ENCODE assay signal across 8 cellular contexts in genomic region chr6:42260972-42261371, GRCh38. TPM values are rescaled to one million over a fixed set of nuclear protein-coding genes. Genes with fewer than 3 reads are reported as not detected.
DNase-seq lines count a peak whose midpoint lies in the region; ATAC-seq and TF ChIP-seq lines count a peak whose summit lies in the region.

No MANE protein-coding gene starts in this region.

- peaks cover 5% of the 10 kb centered on the region for H3K4me1 Mint-ChIP-seq in activated CD4-positive, alpha-beta memory T cell treated with anti-CD3 and anti-CD28 coated beads, Interleukin-2, amount 10 ng/mL, durations not matched to agents 7 days and 5 days

- CTCF ChIA-PET in activated CD4-positive, alpha-beta memory T cell treated with anti-CD3 and anti-CD28 coated beads, Interleukin-2, amount 10 ng/mL, durations not matched to agents 7 days and 5 days (lab: Charles Lee), result interaction anchor here (0.8 to 7.3 kb wide), 10 partner anchors 13 to 303 kb away, joined by 3 to 78 read pairs (median 4); partner anchors contain the start of gene UBR2

- no peaks in the 10 kb centered on the region for H3K9me3 ChIP-seq in fibroblast of lung (ENCODE audit: control insufficient read depth, insufficient read depth, low read depth, low read length)
- no peaks in the 10 kb centered on the region for H3K9me3 ChIP-seq in prostate gland

- POLR2A ChIA-PET in activated CD4-positive, alpha-beta memory T cell treated with anti-CD3 and anti-CD28 coated beads, Interleukin-2, amount 10 ng/mL, durations not matched to agents 7 days and 5 days (lab: Charles Lee), result interaction anchor here (1.2 to 1.6 kb wide), 2 partner anchors 79 to 287 kb away, joined by 3 to 8 read pairs; no protein-coding TSS in a partner anchor

- no peak for DNase-seq in AG09309 (ENCODE audit: low read depth)
- no peak for DNase-seq in HFF-Myc (ENCODE audit: extremely low read depth, low read depth)
- DNase-seq in activated CD4-positive, alpha-beta memory T cell treated with anti-CD3 and anti-CD28 coated beads, Interleukin-2, amount 10 ng/mL, durations not matched to agents 7 days and 5 days, result peak; percentile 33
- DNase-seq in fibroblast of lung (ENCODE audit: low read depth in 2 of 2), result peak in 1 of 2 donors; percentile 19
- DNase-seq in prostate gland (ENCODE audit: low spot score), result no peak
- no peak for DNase-seq in cerebellar nuclear complex (lab: John Stamatoyannopoulos, UW)

- H3K4me3 Mint-ChIP-seq in activated CD4-positive, alpha-beta memory T cell treated with anti-CD3 and anti-CD28 coated beads, Interleukin-2, amount 10 ng/mL, durations not matched to agents 7 days and 5 days, result no peak overlapping the region

- no peak overlapping the region for H3K9ac ChIP-seq in fibroblast of lung (ENCODE audit: insufficient read depth, low read length)

- no peak overlapping the region for H3K4me3 ChIP-seq in AG09309 (ENCODE audit: control insufficient read depth, low read depth, low read length)
- no peak overlapping the region for H3K4me3 ChIP-seq in HFF-Myc (replicated peaks; ENCODE audit: low read depth, low read length)
- H3K4me3 ChIP-seq in fibroblast of lung (replicated peaks in 1 of 4; ENCODE audit: control extremely low read depth in 1 of 4, insufficient read depth in 1 of 4, low read depth in 3 of 4, low read length in 4 of 4), result no peak overlapping the region
- no peak overlapping the region for H3K4me3 ChIP-seq in prostate gland

- H3K27ac Mint-ChIP-seq in activated CD4-positive, alpha-beta memory T cell treated with anti-CD3 and anti-CD28 coated beads, Interleukin-2, amount 10 ng/mL, durations not matched to agents 7 days and 5 days, result no peak overlapping the region

- TF ChIP-seq CTCF in AG09309 (IDR thresholded peaks at IDR 0.05; ENCODE audit: control insufficient read depth, insufficient read depth, low read depth, low read length, missing control alignments), result peak; percentile 44
- peak; percentile 45 for TF ChIP-seq CTCF in HFF-Myc (IDR thresholded peaks at IDR 0.05; ENCODE audit: low read depth, low read length, missing control alignments)
- peak; percentile 33 to 43 for TF ChIP-seq CTCF in fibroblast of lung (conservative IDR thresholded peaks at IDR 0.05 in 1 of 2, IDR thresholded peaks at IDR 0.05 in 1 of 2; ENCODE audit: low read depth in 1 of 2, low read length in 2 of 2)
- TF ChIP-seq CTCF in prostate gland (IDR thresholded peaks at IDR 0.05), result peak; percentile 39 to 64 (median 48)

- H3K27me3 Mint-ChIP-seq in activated CD4-positive, alpha-beta memory T cell treated with anti-CD3 and anti-CD28 coated beads, Interleukin-2, amount 10 ng/mL, durations not matched to agents 7 days and 5 days, result no peaks in the 10 kb centered on the region

- no peaks in the 10 kb centered on the region for H3K9me3 Mint-ChIP-seq in activated CD4-positive, alpha-beta memory T cell treated with anti-CD3 and anti-CD28 coated beads, Interleukin-2, amount 10 ng/mL, durations not matched to agents 7 days and 5 days

- peaks cover 3% of the 10 kb centered on the region for H3K4me1 ChIP-seq in fibroblast of lung (ENCODE audit: control insufficient read depth, extremely low read depth, insufficient read depth, low read length)
- H3K4me1 ChIP-seq in prostate gland (replicated peaks), result no peaks in the 10 kb centered on the region

- no peaks in the 10 kb centered on the region for H4K20me1 ChIP-seq in fibroblast of lung (ENCODE audit: control insufficient read depth, extremely low read depth, insufficient read depth, low read length)

- no peaks in the 10 kb centered on the region for H3K27me3 ChIP-seq in fibroblast of lung (ENCODE audit: control insufficient read depth, insufficient read depth, low read length)
- H3K27me3 ChIP-seq in prostate gland (replicated peaks; ENCODE audit: insufficient read depth), result no peaks in the 10 kb centered on the region

- no peak for ATAC-seq in HG03469 (IDR thresholded peaks at IDR 0.05; ENCODE audit: unreplicated experiment)
- ATAC-seq in HG03095 (IDR thresholded peaks at IDR 0.05; ENCODE audit: unreplicated experiment), result no peak

- H3K4me2 ChIP-seq in fibroblast of lung (ENCODE audit: extremely low read depth, insufficient read depth, low read length), result no peak overlapping the region

- H3K79me2 ChIP-seq in fibroblast of lung (ENCODE audit: control insufficient read depth, insufficient read depth, low read length), result no peaks in the 10 kb centered on the region

- 29% methylated on average over 11 of the region's 11 CpGs for WGBS in prostate gland

- no peak overlapping the region for H2AFZ ChIP-seq in fibroblast of lung (ENCODE audit: low read length)

- intact Hi-C loops in prostate gland (cut with DNase I), result loop anchor here (5.0 kb wide), 3 partner anchors 191 to 286 kb away; partner anchors contain the start of gene TRERF1

- H3K36me3 ChIP-seq in fibroblast of lung (ENCODE audit: control insufficient read depth, insufficient read depth, low read length), result peaks cover 5% of the 10 kb centered on the region
- no peaks in the 10 kb centered on the region for H3K36me3 ChIP-seq in prostate gland

- H3K27ac ChIP-seq in fibroblast of lung (ENCODE audit: insufficient read depth, low read length) (no peak overlapping the region), prostate gland (peak overlapping the region; percentile 6 to 62)

- no peak for TF ChIP-seq POLR2A in prostate gland (IDR thresholded peaks at IDR 0.05)

- H3K36me3 Mint-ChIP-seq in activated CD4-positive, alpha-beta memory T cell treated with anti-CD3 and anti-CD28 coated beads, Interleukin-2, amount 10 ng/mL, durations not matched to agents 7 days and 5 days (ENCODE audit: low read depth), result peaks cover 20% of the 10 kb centered on the region

RNA-seq across cellular contexts. Expression of gene MRPS10, which starts 43.3 kb away (rescaled TPM):
- 10 to 100 TPM; 28.4 to 32.8 TPM for total RNA-seq in activated CD4-positive, alpha-beta memory T cell treated with anti-CD3 and anti-CD28 coated beads, Interleukin-2, amount 10 ng/mL, durations not matched to agents 7 days and 5 days
- total RNA-seq in fibroblast of lung (46.5 and 67.5 TPM in 2 replicates), prostate gland (10 to 100 TPM; 27.5 to 31.8 TPM)
- 70.9 and 74.1 TPM in 2 replicates for polyA plus RNA-seq in fibroblast of lung
- 42.4 and 44.4 TPM in 2 replicates for polyA plus RNA-seq in fibroblast of lung (2012)
- polyA minus RNA-seq in fibroblast of lung (ENCODE audit: low replicate concordance), result 2.0 and 4.2 TPM in 2 replicates
